14 cellular contexts compared by ENCODE assay signal in genomic region chr7:144725070-144725469, GRCh38.
DNase-seq lines count a peak whose midpoint lies in the region; ATAC-seq and TF ChIP-seq lines count a peak whose summit lies in the region.
"Had no signal": no experiment of that assay in that cellular context is flagged by ENCODE, and none has a peak within 500 bp of the region (broad histone marks: within the 10 kb centered on the region; RNA-seq: fewer than 3 reads in every experiment).

No MANE protein-coding gene starts in this region.

- no peak overlapping the region for H3K4me3 ChIP-seq in psoas muscle
- H3K4me3 ChIP-seq: vagina had no signal

- no peaks in the 10 kb centered on the region for H3K9me3 Mint-ChIP-seq in activated T-cell treated with anti-CD3 and anti-CD28 coated beads, Interleukin-2, amount 50 U/mL, for 24 hours
- no peaks in the 10 kb centered on the region for H3K9me3 Mint-ChIP-seq in stimulated activated memory B cell treated with anti-CD40 and anti-IgM and Interleukin-4, amounts not matched to agents 10 μg/mL and 1 μg/mL and 100 μg/mL, for 72 hours
- H3K9me3 Mint-ChIP-seq: T-helper 1 cell treated with Interleukin-12 subunit alpha and Interleukin-12 subunit beta and Interleukin-4 antibody, amounts not matched to agents 30 μg/mL and 1 μg/mL, for 36 hours had no signal

- no peak for DNase-seq in activated T-cell treated with anti-CD3 and anti-CD28 coated beads, Interleukin-2, amount 50 U/mL, for 24 hours
- DNase-seq in psoas muscle: no peak
- DNase-seq in activated T-cell treated with anti-CD3 and anti-CD28 coated beads, Interleukin-2, amount 50 U/mL, for 1 hour: no peak
- DNase-seq: activated CD8-positive, alpha-beta memory T cell treated with anti-CD3 and anti-CD28 coated beads, Interleukin-2, amount 50 U/mL, for 48 hours; BE2C; NCI-H1105 treated with DMSO at 0.1 percent for 48 hours had no signal

- no peak for TF ChIP-seq CTCF in psoas muscle (IDR thresholded peaks at IDR 0.05)

- no peaks in the 10 kb centered on the region for H3K27me3 Mint-ChIP-seq in activated T-cell treated with anti-CD3 and anti-CD28 coated beads, Interleukin-2, amount 50 U/mL, for 24 hours
- H3K27me3 Mint-ChIP-seq in stimulated activated memory B cell treated with anti-CD40 and anti-IgM and Interleukin-4, amounts not matched to agents 10 μg/mL and 1 μg/mL and 100 μg/mL, for 72 hours: no peaks in the 10 kb centered on the region
- H3K27me3 Mint-ChIP-seq: brain had no signal

- no peak overlapping the region for H3K27ac Mint-ChIP-seq in activated T-cell treated with anti-CD3 and anti-CD28 coated beads, Interleukin-2, amount 50 U/mL, for 24 hours
- no peak overlapping the region for H3K27ac Mint-ChIP-seq in stimulated activated memory B cell treated with anti-CD40 and anti-IgM and Interleukin-4, amounts not matched to agents 10 μg/mL and 1 μg/mL and 100 μg/mL, for 72 hours
- H3K27ac Mint-ChIP-seq: brain; T-helper 1 cell treated with Interleukin-12 subunit alpha and Interleukin-12 subunit beta and Interleukin-4 antibody, amounts not matched to agents 30 μg/mL and 1 μg/mL, for 36 hours had no signal

- H3K4me1 Mint-ChIP-seq in activated T-cell treated with anti-CD3 and anti-CD28 coated beads, Interleukin-2, amount 50 U/mL, for 24 hours (ENCODE audit: low read depth): peaks cover 2% of the 10 kb centered on the region
- H3K4me1 Mint-ChIP-seq in stimulated activated memory B cell treated with anti-CD40 and anti-IgM and Interleukin-4, amounts not matched to agents 10 μg/mL and 1 μg/mL and 100 μg/mL, for 72 hours: peaks cover 5% of the 10 kb centered on the region

- 89 to 94% (median 89%) methylated on average over 1 of the region's 1 CpG for WGBS in psoas muscle, 3 donors

- H3K27ac ChIP-seq in psoas muscle: no peak overlapping the region
- H3K27ac ChIP-seq: vagina had no signal

- H3K27me3 ChIP-seq in psoas muscle (ENCODE audit: insufficient read depth in 3 of 3, low read length in 2 of 3): no peaks in the 10 kb centered on the region
- H3K27me3 ChIP-seq: BE2C, vagina had no signal

- intact Hi-C loops in psoas muscle (cut with DNase I): no loop called here

- no peaks in the 10 kb centered on the region for H3K36me3 ChIP-seq in psoas muscle (ENCODE audit: insufficient read depth in 1 of 2, low read depth in 1 of 2)
- H3K36me3 ChIP-seq: BE2C, vagina had no signal

- no peaks in the 10 kb centered on the region for H3K4me1 ChIP-seq in psoas muscle
- H3K4me1 ChIP-seq: BE2C, vagina had no signal

- no peaks in the 10 kb centered on the region for H3K9me3 ChIP-seq in psoas muscle
- H3K9me3 ChIP-seq: BE2C, vagina had no signal

- ATAC-seq in GM18498 (IDR thresholded peaks at IDR 0.05; ENCODE audit: unreplicated experiment): peak; percentile 99
- ATAC-seq in GM19455 (IDR thresholded peaks at IDR 0.05; ENCODE audit: unreplicated experiment): peak; percentile 83
- ATAC-seq in HG02870 (IDR thresholded peaks at IDR 0.05; ENCODE audit: unreplicated experiment): peak; percentile 94
- ATAC-seq in HG03520 (IDR thresholded peaks at IDR 0.05; ENCODE audit: unreplicated experiment): peak; percentile 98
- no peak for ATAC-seq in psoas muscle
- ATAC-seq in stimulated activated memory B cell treated with anti-CD40 and anti-IgM and Interleukin-4, amounts not matched to agents 10 μg/mL and 1 μg/mL and 100 μg/mL, for 72 hours: no peak

- H3K36me3 Mint-ChIP-seq in activated T-cell treated with anti-CD3 and anti-CD28 coated beads, Interleukin-2, amount 50 U/mL, for 24 hours (ENCODE audit: low read depth): peaks cover 10% of the 10 kb centered on the region
- peaks cover 27% of the 10 kb centered on the region for H3K36me3 Mint-ChIP-seq in stimulated activated memory B cell treated with anti-CD40 and anti-IgM and Interleukin-4, amounts not matched to agents 10 μg/mL and 1 μg/mL and 100 μg/mL, for 72 hours
- H3K36me3 Mint-ChIP-seq: brain had no signal

- no peak overlapping the region for H3K4me3 Mint-ChIP-seq in activated T-cell treated with anti-CD3 and anti-CD28 coated beads, Interleukin-2, amount 50 U/mL, for 24 hours
- no peak overlapping the region for H3K4me3 Mint-ChIP-seq in stimulated activated memory B cell treated with anti-CD40 and anti-IgM and Interleukin-4, amounts not matched to agents 10 μg/mL and 1 μg/mL and 100 μg/mL, for 72 hours
- H3K4me3 Mint-ChIP-seq: brain; T-helper 1 cell treated with Interleukin-12 subunit alpha and Interleukin-12 subunit beta and Interleukin-4 antibody, amounts not matched to agents 30 μg/mL and 1 μg/mL, for 36 hours had no signal

Comparison
In these comparisons a context has a peak if more than half of its experiments do, and no peak if none do; other contexts are left out.
1. ATAC-seq: peak in GM18498 (single experiment), GM19455 (single experiment), HG02870 (single experiment) and HG03520 (single experiment); none in psoas muscle (0 of 4) and stimulated activated memory B cell treated with anti-CD40 and anti-IgM and Interleukin-4, amounts not matched to agents 10 μg/mL and 1 μg/mL and 100 μg/mL, for 72 hours (single experiment).